8 cellular contexts compared by ENCODE assay signal in the genomic region with DNA sequence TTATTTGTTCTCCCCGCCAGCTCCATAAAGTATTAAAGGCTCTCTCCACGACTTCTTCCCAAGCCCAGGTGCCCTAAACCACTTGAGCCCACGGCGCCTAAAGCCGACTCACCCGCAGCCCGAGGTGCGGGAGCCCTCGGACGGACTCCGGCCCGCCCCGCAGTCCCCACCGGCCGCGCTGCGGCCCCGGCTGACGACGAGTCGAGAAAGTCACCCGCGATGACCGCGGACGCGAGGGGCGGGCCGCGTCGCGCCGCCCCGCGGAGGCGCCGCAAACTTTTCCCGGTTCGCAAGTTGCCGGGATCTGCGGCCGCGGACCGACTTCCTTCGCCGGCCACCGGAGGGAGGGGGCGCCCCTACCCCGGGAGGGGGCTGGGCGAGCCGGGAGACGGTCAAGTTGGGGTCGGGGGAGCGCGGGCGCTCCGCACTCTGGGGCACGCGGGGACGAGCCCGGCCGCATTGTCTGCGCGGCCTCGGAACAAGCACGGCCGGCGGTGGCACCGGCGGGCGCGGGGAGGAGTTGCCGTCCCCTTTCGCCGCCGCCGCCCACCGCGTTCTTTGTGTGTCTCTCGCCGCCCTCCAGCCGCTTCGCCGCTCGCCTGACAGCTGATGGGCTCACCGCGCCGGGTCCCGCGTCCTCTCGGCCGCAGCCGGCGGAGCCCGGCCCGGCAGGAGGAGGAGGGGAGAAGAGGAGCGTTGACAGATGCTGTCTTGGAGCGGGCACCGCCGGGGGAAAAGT.
DNase-seq lines count a peak whose midpoint lies in the region; ATAC-seq and TF ChIP-seq lines count a peak whose summit lies in the region.

No MANE protein-coding gene starts in this region.

- peaks cover 0 to 4% (median 0%) of the 10 kb centered on the region in 45 donors for H3K27me3 ChIP-seq in dorsolateral prefrontal cortex
- no peaks in the 10 kb centered on the region for H3K27me3 ChIP-seq in lung (ENCODE audit: control insufficient read depth, insufficient read depth)
- H3K27me3 ChIP-seq in thoracic aorta (replicated peaks; ENCODE audit: insufficient read depth) = no peaks in the 10 kb centered on the region

- DNase-seq in EL = peak; percentile 55
- no peak for DNase-seq in LNCaP clone FGC (ENCODE audit: low read depth)
- peak in 7 of 10 donors; percentile 23 to 74 (median 36) for DNase-seq in dorsolateral prefrontal cortex
- peak; percentile 41 for DNase-seq in lung (ENCODE audit: low spot score)
- no peak for DNase-seq in thoracic aorta (ENCODE audit: low spot score)
- DNase-seq in inferior parietal cortex (ENCODE audit: extremely low spot score) = no peak
- no peak for DNase-seq in KBM-7

- 1% methylated on average over 59 to 100 of the region's 100 CpGs for WGBS in lung, 2 donors

- H3K36me3 ChIP-seq in lung (ENCODE audit: control insufficient read depth in 2 of 2, insufficient read depth in 2 of 2, low read length in 2 of 2) (peaks cover 5 to 12% of the 10 kb centered on the region in 2 donors), thoracic aorta (peaks cover 15% of the 10 kb centered on the region)

- TF ChIP-seq CTCF in LNCaP clone FGC (IDR thresholded peaks at IDR 0.05; ENCODE audit: control insufficient read depth, extremely low read depth, insufficient read depth) = peak; percentile 25
- peak in 46 of 56 donors; percentile 10 to 58 (median 32) for TF ChIP-seq CTCF in dorsolateral prefrontal cortex (IDR thresholded peaks at IDR 0.05 in 54 of 56, conservative IDR thresholded peaks at IDR 0.05 in 2 of 56; ENCODE audit: low read depth in 1 of 56, partially characterized antibody in 56 of 56)
- TF ChIP-seq CTCF in lung (IDR thresholded peaks at IDR 0.05; ENCODE audit: control extremely low read depth, extremely low read depth) = no peak
- TF ChIP-seq CTCF in thoracic aorta (IDR thresholded peaks at IDR 0.05) = peak; percentile 40

- H3K27ac ChIP-seq in dorsolateral prefrontal cortex (peak overlapping the region in 58 of 59 donors; percentile 44 to 98 (median 91)), lung (ENCODE audit: low read depth in 1 of 2, low read length in 1 of 2) (peak overlapping the region; percentile 91 to 99), thoracic aorta (peak overlapping the region; percentile 95 to 97)

- intact Hi-C loops in dorsolateral prefrontal cortex (cut with DNase I) = loop anchor here in 1 of 2 donors (5.0 kb wide), 1 partner anchor 133 kb away; a partner anchor contains a TSS

- ATAC-seq in GM21381 (IDR thresholded peaks at IDR 0.05; ENCODE audit: unreplicated experiment) (peak; percentile 44), lung (ENCODE audit: insufficient read depth, low FRiP score) (peak; percentile 63), thoracic aorta (ENCODE audit: insufficient number of reproducible peaks, low FRiP score, low read depth) (peak; percentile 73)

- in situ Hi-C loops in KBM-7 (cut with MboI; ENCODE audit: low pct_unique_long_range_greater_than_20kb, low sequenced_read_pairs) = no loop called here

- H3K4me1 ChIP-seq in lung (ENCODE audit: control insufficient read depth in 2 of 2, insufficient read depth in 2 of 2, low read length in 2 of 2) (peaks cover 1 to 17% of the 10 kb centered on the region in 2 donors), thoracic aorta (ENCODE audit: control insufficient read depth in 1 of 2, low read depth in 2 of 2) (peaks cover 10 to 25% of the 10 kb centered on the region in 2 donors)

- H3K9me3 ChIP-seq in lung (ENCODE audit: control insufficient read depth in 2 of 2, insufficient read depth in 1 of 2, low read length in 1 of 2) (no peaks in the 10 kb centered on the region), thoracic aorta (no peaks in the 10 kb centered on the region)

- peak overlapping the region; percentile 85 for H3K4me3 ChIP-seq in LNCaP clone FGC (ENCODE audit: low read depth, low read length)
- H3K4me3 ChIP-seq in dorsolateral prefrontal cortex = peak overlapping the region; percentile 53 to 98 (median 89)
- peak overlapping the region; percentile 88 for H3K4me3 ChIP-seq in lung
- peak overlapping the region; percentile 85 for H3K4me3 ChIP-seq in thoracic aorta

Comparison
In these comparisons a context has a peak if more than half of its experiments do, and no peak if none do; other contexts are left out.
1. DNase-seq: peak in EL (single experiment), dorsolateral prefrontal cortex (7 of 10) and lung (single experiment); none in LNCaP clone FGC (single experiment), thoracic aorta (single experiment), inferior parietal cortex (single experiment) and KBM-7 (single experiment).
2. Peak in every context shown above with its lines, with median percentiles within 50 percentile points of each other: ATAC-seq, H3K4me3 ChIP-seq and H3K27ac ChIP-seq.